In the genomic region with DNA sequence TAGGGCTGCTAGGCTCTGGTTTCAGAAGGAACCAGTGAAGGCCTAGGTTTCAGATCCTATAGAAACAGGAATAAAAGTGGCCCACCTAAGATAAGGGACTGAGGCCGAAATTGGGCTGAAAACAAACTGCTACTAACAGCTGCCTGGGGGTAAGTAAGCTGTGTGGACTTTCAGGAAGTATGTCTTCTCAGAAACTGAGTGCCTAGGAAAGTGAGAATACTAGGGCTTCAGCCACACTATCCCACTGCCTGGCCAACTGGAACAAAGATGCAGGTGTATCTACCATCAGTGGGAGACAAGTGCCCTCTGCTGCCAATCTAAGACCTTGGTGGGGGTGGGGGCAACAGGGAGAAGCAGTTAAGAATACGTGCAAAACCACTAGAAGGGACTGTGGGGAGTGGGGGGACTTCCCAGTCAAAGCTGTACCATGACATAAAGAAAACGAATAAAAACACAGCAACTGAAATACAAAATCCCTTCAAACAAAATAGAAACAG, we compare ENCODE assay signal across 8 cellular contexts.
DNase-seq lines count a peak whose midpoint lies in the region; ATAC-seq lines count a peak whose summit lies in the region.

No MANE protein-coding gene starts in this region.

- no peaks in the 10 kb centered on the region for H3K9me3 ChIP-seq in BLaER1 treated with 17β-estradiol and CSF1 and Interleukin-3, amounts not matched to agents 10 nM and 100 nM (replicated peaks in 1 of 11)

- peak overlapping the region in 3 of 11 experiments; percentile 7 to 29 (median 26); a peak in 4 of 22 replicates for H3K27ac ChIP-seq in BLaER1 treated with 17β-estradiol and CSF1 and Interleukin-3, amounts not matched to agents 10 nM and 100 nM

- no peaks in the 10 kb centered on the region for H3K27me3 ChIP-seq in BLaER1 treated with 17β-estradiol and CSF1 and Interleukin-3, amounts not matched to agents 10 nM and 100 nM

- peaks cover 99 to 100% (median 100%) of the 10 kb centered on the region in 11 experiments for H4K20me1 ChIP-seq in BLaER1 treated with 17β-estradiol and CSF1 and Interleukin-3, amounts not matched to agents 10 nM and 100 nM

- H3K4me2 ChIP-seq in BLaER1 treated with 17β-estradiol and CSF1 and Interleukin-3, amounts not matched to agents 10 nM and 100 nM, result peak overlapping the region; percentile 8 to 62 (median 44); a peak in 19 of 22 replicates

- peak; percentile 27 for DNase-seq in activated CD8-positive, alpha-beta memory T cell treated with anti-CD3 and anti-CD28 coated beads, Interleukin-2, amount 50 U/mL, for 1 hour (ENCODE audit: extremely low read depth)
- DNase-seq in stimulated activated CD4-positive, alpha-beta T cell treated with anti-CD3 and anti-CD28 coated beads, Interleukin-1b, Interleukin-23, amount 100 ng/mL, for 24 hours (ENCODE audit: low read depth in 4 of 4, low spot score in 1 of 4), result peak; percentile 11 to 55 (median 20)
- no peak for DNase-seq in midbrain (lab: John Stamatoyannopoulos, UW)
- no peak for DNase-seq in mesenteric fat pad (ENCODE audit: low spot score)
- no peak for DNase-seq in NCI-H748 (lab: John Stamatoyannopoulos, UW; ENCODE audit: unreplicated experiment)

- H3K9ac ChIP-seq in BLaER1 treated with 17β-estradiol and CSF1 and Interleukin-3, amounts not matched to agents 10 nM and 100 nM, result no peak overlapping the region

- H3K4me1 ChIP-seq in BLaER1 treated with 17β-estradiol and CSF1 and Interleukin-3, amounts not matched to agents 10 nM and 100 nM, result peaks cover 29 to 66% (median 51%) of the 10 kb centered on the region in 10 experiments

- ATAC-seq in GM19463 (IDR thresholded peaks at IDR 0.05; ENCODE audit: unreplicated experiment) (peak; percentile 79), HG03469 (IDR thresholded peaks at IDR 0.05; ENCODE audit: unreplicated experiment) (peak; percentile 68)

- peaks cover 0 to 20% (median 10%) of the 10 kb centered on the region in 11 experiments; a peak in 14 of 22 replicates for H3K36me3 ChIP-seq in BLaER1 treated with 17β-estradiol and CSF1 and Interleukin-3, amounts not matched to agents 10 nM and 100 nM

- no peak overlapping the region for H3K4me3 ChIP-seq in BLaER1 treated with 17β-estradiol and CSF1 and Interleukin-3, amounts not matched to agents 10 nM and 100 nM

Comparison
In these comparisons a context has a peak if more than half of its experiments do, and no peak if none do; other contexts are left out.
1. DNase-seq: peak in activated CD8-positive, alpha-beta memory T cell treated with anti-CD3 and anti-CD28 coated beads, Interleukin-2, amount 50 U/mL, for 1 hour (single experiment) and stimulated activated CD4-positive, alpha-beta T cell treated with anti-CD3 and anti-CD28 coated beads, Interleukin-1b, Interleukin-23, amount 100 ng/mL, for 24 hours (4 of 4); none in midbrain (single experiment), mesenteric fat pad (single experiment) and NCI-H748 (single experiment).